In the genomic region with DNA sequence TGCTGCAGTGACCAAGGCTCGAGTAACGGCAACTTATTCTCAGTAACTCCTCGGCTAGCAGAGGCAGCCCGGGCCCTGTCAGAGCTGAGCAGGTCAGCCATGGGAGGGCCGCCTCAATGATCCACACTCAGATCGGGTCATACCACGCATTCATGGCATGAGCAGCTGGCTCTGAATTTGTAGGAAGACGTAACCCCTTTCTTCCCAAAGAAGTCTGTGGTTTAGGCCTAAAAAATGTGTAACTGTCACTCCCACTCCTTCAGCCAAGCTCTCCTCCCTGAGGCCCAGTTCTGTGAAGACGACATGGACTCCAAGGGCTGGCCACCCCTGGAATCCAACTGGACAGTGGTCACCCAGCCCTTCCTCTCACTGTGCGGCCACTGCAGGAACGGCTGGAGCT, we compare ENCODE assay signal across 9 cellular contexts. TPM values are rescaled to one million over a fixed set of nuclear protein-coding genes. Genes with fewer than 3 reads are reported as not detected.
DNase-seq lines count a peak whose midpoint lies in the region; ATAC-seq and TF ChIP-seq lines count a peak whose summit lies in the region.
"Had no signal": no experiment of that assay in that cellular context is flagged by ENCODE, and none has a peak within 500 bp of the region (broad histone marks: within the 10 kb centered on the region; RNA-seq: fewer than 3 reads in every experiment).

No MANE protein-coding gene starts in this region.

- H3K27me3 Mint-ChIP-seq in chondrocyte (ENCODE audit: low read depth), result no peaks in the 10 kb centered on the region

- H3K9me3 Mint-ChIP-seq in chondrocyte (ENCODE audit: low read depth), result no peaks in the 10 kb centered on the region

- H3K36me3 ChIP-seq in lower lobe of right lung, result peaks cover 16% of the 10 kb centered on the region
- H3K36me3 ChIP-seq in testis (ENCODE audit: low read depth, missing control alignments), result no peaks in the 10 kb centered on the region

- WGBS in testis, 2 donors, result 55 to 74% methylated on average over 8 to 11 of the region's 11 CpGs

- peaks cover 59% of the 10 kb centered on the region for H3K4me1 Mint-ChIP-seq in chondrocyte (ENCODE audit: low read depth)

- TF ChIP-seq CTCF in chondrocyte (IDR thresholded peaks at IDR 0.05) (no peak), lower lobe of right lung (IDR thresholded peaks at IDR 0.05) (no peak), testis (IDR thresholded peaks at IDR 0.05) (no peak)

- no peak for TF ChIP-seq POLR2A in testis (IDR thresholded peaks at IDR 0.05)

- peaks cover 8% of the 10 kb centered on the region for H3K36me3 Mint-ChIP-seq in chondrocyte (ENCODE audit: low read depth)

- H3K9me3 ChIP-seq in lower lobe of right lung (no peaks in the 10 kb centered on the region), testis (no peaks in the 10 kb centered on the region)
- H3K9me3 ChIP-seq: neutrophil had no signal

- no peak overlapping the region for H3K4me3 ChIP-seq in lower lobe of right lung
- no peak overlapping the region for H3K4me3 ChIP-seq in testis

- ATAC-seq in lower lobe of right lung (no peak), GM19023 (IDR thresholded peaks at IDR 0.05; ENCODE audit: unreplicated experiment) (no peak), HG03025 (IDR thresholded peaks at IDR 0.05; ENCODE audit: low FRiP score, unreplicated experiment) (no peak), GM18520 (IDR thresholded peaks at IDR 0.05; ENCODE audit: unreplicated experiment) (no peak)

- H3K4me3 Mint-ChIP-seq in chondrocyte (ENCODE audit: unreplicated experiment), result peak overlapping the region; percentile 70

- H3K27ac ChIP-seq in lower lobe of right lung, result peak overlapping the region; percentile 90
- peak overlapping the region; percentile 79 to 89 for H3K27ac ChIP-seq in testis
- H3K27ac ChIP-seq: neutrophil had no signal

- DNase-seq in LHCN-M2 (ENCODE audit: low read depth) (peak; percentile 81), chondrocyte (ENCODE audit: low spot score) (no peak), lower lobe of right lung (no peak), testis (no peak)
- DNase-seq in activated naive CD4-positive, alpha-beta T cell (lab: John Stamatoyannopoulos, UW), result no peak

- intact Hi-C loops in lower lobe of right lung (cut with DNase I), result no loop called here
- intact Hi-C loops in testis (cut with DNase I; ENCODE audit: low total_unique reads), result no loop called here

- H3K27me3 ChIP-seq in lower lobe of right lung (ENCODE audit: low read depth), result no peaks in the 10 kb centered on the region
- no peaks in the 10 kb centered on the region for H3K27me3 ChIP-seq in testis
- H3K27me3 ChIP-seq: neutrophil had no signal

- H3K27ac Mint-ChIP-seq in chondrocyte (ENCODE audit: unreplicated experiment), result peak overlapping the region; percentile 99

- H3K4me1 ChIP-seq in lower lobe of right lung, result peaks cover 71% of the 10 kb centered on the region
- peaks cover 64% of the 10 kb centered on the region for H3K4me1 ChIP-seq in testis

RNA-seq across cellular contexts. Expression of a gene that starts 30.0 kb away (rescaled TPM):
- total RNA-seq in LHCN-M2 (2014; rRNA removed) (29.3 and 32.3 TPM in 2 replicates), chondrocyte (17.2 to 27.3 TPM (median 18.5 TPM) in 3 replicates), lower lobe of right lung (24.1 TPM), testis (10 to 100 TPM; 67.2 to 75.8 TPM)
- polyA plus RNA-seq in LHCN-M2 (2012), result 14.7 TPM
- polyA plus RNA-seq in testis (ENCODE audit: insufficient read depth, low read depth, low replicate concordance), result 115 TPM
